Comparison of ENCODE assay signal across 8 cellular contexts in genomic region chr21:42989816-42990215, GRCh38. TPM values are rescaled to one million over a fixed set of nuclear protein-coding genes. Genes with fewer than 3 reads are reported as not detected.
A peak's percentile ranks its signal among the peaks of the same experiment; 100 is the strongest.
DNase-seq lines count a peak whose midpoint lies in the region; ATAC-seq and TF ChIP-seq lines count a peak whose summit lies in the region.
"Not testable (repeated sequence)": the region's sequence is repeated elsewhere in the genome, so short reads cannot be mapped to it uniquely, and the experiment has no call there.

No MANE protein-coding gene starts in this region.

- H3K4me3 Mint-ChIP-seq in GM23338; activated CD4-positive, alpha-beta T cell treated with anti-CD3 and anti-CD28 coated beads, Interleukin-2, amount 10 ng/mL, durations not matched to agents 7 days and 5 days; stimulated activated effector memory CD8-positive, alpha-beta T cell treated with anti-CD3 and anti-CD28 coated beads, Interleukin-12 subunit alpha, Interleukin-12 subunit beta, amount 100 ng/mL, for 72 hours: not testable (repeated sequence)
- H3K4me3 Mint-ChIP-seq in activated naive CD8-positive, alpha-beta T cell treated with anti-CD3 and anti-CD28 coated beads, Interleukin-2, amount 10 ng/mL, durations not matched to agents 7 days and 5 days = peak overlapping the region; percentile 1
- H3K4me3 Mint-ChIP-seq in effector memory CD8-positive, alpha-beta T cell = peak overlapping the region in 1 of 2 donors; percentile 48

- H4K20me1 ChIP-seq in GM23338 (replicated peaks; ENCODE audit: insufficient read depth); Loucy (ENCODE audit: insufficient read depth, low read length, poor library complexity, severe bottlenecking); OCI-LY7 (ENCODE audit: insufficient read depth, low read length): not testable (repeated sequence)

- H3K4me1 Mint-ChIP-seq in GM23338 = peaks cover 30% of the 10 kb centered on the region
- H3K4me1 Mint-ChIP-seq in activated CD4-positive, alpha-beta T cell treated with anti-CD3 and anti-CD28 coated beads, Interleukin-2, amount 10 ng/mL, durations not matched to agents 7 days and 5 days = peaks cover 28% of the 10 kb centered on the region
- peaks cover 19% of the 10 kb centered on the region for H3K4me1 Mint-ChIP-seq in activated naive CD8-positive, alpha-beta T cell treated with anti-CD3 and anti-CD28 coated beads, Interleukin-2, amount 10 ng/mL, durations not matched to agents 7 days and 5 days
- H3K4me1 Mint-ChIP-seq in effector memory CD8-positive, alpha-beta T cell (ENCODE audit: low read depth in 2 of 2) = peaks cover 7 to 11% of the 10 kb centered on the region in 2 donors
- H3K4me1 Mint-ChIP-seq in stimulated activated effector memory CD8-positive, alpha-beta T cell treated with anti-CD3 and anti-CD28 coated beads, Interleukin-12 subunit alpha, Interleukin-12 subunit beta, amount 100 ng/mL, for 72 hours = peaks cover 21% of the 10 kb centered on the region

- not testable (repeated sequence) for TF ChIP-seq CTCF in GM23338 (conservative IDR thresholded peaks at IDR 0.05; ENCODE audit: low read depth in 2 of 2); Loucy (conservative IDR thresholded peaks at IDR 0.05; ENCODE audit: low read length); OCI-LY7 (conservative IDR thresholded peaks at IDR 0.05; ENCODE audit: low read length)

- H3K27me3 Mint-ChIP-seq in GM23338 (ENCODE audit: insufficient read depth, low read depth, poor library complexity) = peaks cover 11% of the 10 kb centered on the region
- H3K27me3 Mint-ChIP-seq in activated CD4-positive, alpha-beta T cell treated with anti-CD3 and anti-CD28 coated beads, Interleukin-2, amount 10 ng/mL, durations not matched to agents 7 days and 5 days; activated naive CD8-positive, alpha-beta T cell treated with anti-CD3 and anti-CD28 coated beads, Interleukin-2, amount 10 ng/mL, durations not matched to agents 7 days and 5 days; effector memory CD8-positive, alpha-beta T cell: not testable (repeated sequence)

- not testable (repeated sequence) for DNase-seq in GM23338 (ENCODE audit: low spot score); activated naive CD8-positive, alpha-beta T cell treated with anti-CD3 and anti-CD28 coated beads, Interleukin-2, amount 10 ng/mL, durations not matched to agents 7 days and 5 days; effector memory CD8-positive, alpha-beta T cell; stimulated activated effector memory CD8-positive, alpha-beta T cell treated with anti-CD3 and anti-CD28 coated beads, Interleukin-12 subunit alpha, Interleukin-12 subunit beta, amount 100 ng/mL, for 72 hours (ENCODE audit: low spot score in 2 of 2)
- DNase-seq in OCI-LY7 (ENCODE audit: low spot score) (peak; percentile 57), myocyte (ENCODE audit: low read depth) (peak; percentile 29)
- peak; percentile 16 for DNase-seq in activated CD4-positive, alpha-beta T cell treated with anti-CD3 and anti-CD28 coated beads, Interleukin-2, amount 10 ng/mL, durations not matched to agents 7 days and 5 days

- CTCF ChIA-PET in OCI-LY7 (lab: Charles Lee; ENCODE audit: unreplicated experiment); activated CD4-positive, alpha-beta T cell treated with anti-CD3 and anti-CD28 coated beads, Interleukin-2, amount 10 ng/mL, durations not matched to agents 7 days and 5 days (lab: Charles Lee): not testable (repeated sequence)

- H2AFZ ChIP-seq in GM23338; Loucy (ENCODE audit: low read length): not testable (repeated sequence)
- 0 out of 2 replicates have a peak overlapping the region, but pooled peaks have one; percentile 35 for H2AFZ ChIP-seq in OCI-LY7 (ENCODE audit: low read length)

- BruUV-seq in OCI-LY7 (replicated peaks; lab: Mats Ljungman, UMichigan) = not testable (repeated sequence)

- H3K4me3 ChIP-seq in GM23338; Loucy (ENCODE audit: low read length, poor library complexity, severe bottlenecking): not testable (repeated sequence)
- peak overlapping the region; percentile 25 for H3K4me3 ChIP-seq in OCI-LY7 (ENCODE audit: low read depth, low read length, poor library complexity, severe bottlenecking)

- H3K9me3 Mint-ChIP-seq in GM23338; activated CD4-positive, alpha-beta T cell treated with anti-CD3 and anti-CD28 coated beads, Interleukin-2, amount 10 ng/mL, durations not matched to agents 7 days and 5 days; activated naive CD8-positive, alpha-beta T cell treated with anti-CD3 and anti-CD28 coated beads, Interleukin-2, amount 10 ng/mL, durations not matched to agents 7 days and 5 days; effector memory CD8-positive, alpha-beta T cell; stimulated activated effector memory CD8-positive, alpha-beta T cell treated with anti-CD3 and anti-CD28 coated beads, Interleukin-12 subunit alpha, Interleukin-12 subunit beta, amount 100 ng/mL, for 72 hours: not testable (repeated sequence)

- H3K9ac ChIP-seq in Loucy (ENCODE audit: low read depth, low read length, poor library complexity, severe bottlenecking) = peak overlapping the region; percentile 53

- not testable (repeated sequence) for ATAC-seq in GM23338
- ATAC-seq in activated naive CD8-positive, alpha-beta T cell treated with anti-CD3 and anti-CD28 coated beads, Interleukin-2, amount 10 ng/mL, durations not matched to agents 7 days and 5 days (ENCODE audit: low read depth) = peak; percentile 39
- peak; percentile 69 for ATAC-seq in effector memory CD8-positive, alpha-beta T cell (replicated peaks)
- peak; percentile 57 for ATAC-seq in stimulated activated effector memory CD8-positive, alpha-beta T cell treated with anti-CD3 and anti-CD28 coated beads, Interleukin-12 subunit alpha, Interleukin-12 subunit beta, amount 100 ng/mL, for 72 hours

- H3K9me2 ChIP-seq in GM23338 (ENCODE audit: insufficient read depth); Loucy (replicated peaks; ENCODE audit: low read depth, low read length); OCI-LY7 (ENCODE audit: insufficient read depth, low read length): not testable (repeated sequence)

- peak overlapping the region; percentile 73; the same call in 1 of the 2 replicates for H3K27ac ChIP-seq in GM23338 (ENCODE audit: low read depth)
- peak overlapping the region; percentile 47 for H3K27ac ChIP-seq in OCI-LY7 (ENCODE audit: low read depth, low read length, poor library complexity, severe bottlenecking)

- H3K36me3 Mint-ChIP-seq in GM23338 (ENCODE audit: low read depth) = peaks cover 11% of the 10 kb centered on the region; the same call in 1 of the 3 replicates
- not testable (repeated sequence) for H3K36me3 Mint-ChIP-seq in activated CD4-positive, alpha-beta T cell treated with anti-CD3 and anti-CD28 coated beads, Interleukin-2, amount 10 ng/mL, durations not matched to agents 7 days and 5 days (ENCODE audit: low read depth); activated naive CD8-positive, alpha-beta T cell treated with anti-CD3 and anti-CD28 coated beads, Interleukin-2, amount 10 ng/mL, durations not matched to agents 7 days and 5 days; effector memory CD8-positive, alpha-beta T cell (ENCODE audit: insufficient read depth)
- peaks cover 13% of the 10 kb centered on the region for H3K36me3 Mint-ChIP-seq in stimulated activated effector memory CD8-positive, alpha-beta T cell treated with anti-CD3 and anti-CD28 coated beads, Interleukin-12 subunit alpha, Interleukin-12 subunit beta, amount 100 ng/mL, for 72 hours

- not testable (repeated sequence) for H3K27me3 ChIP-seq in GM23338 (ENCODE audit: insufficient read depth); Loucy (ENCODE audit: insufficient read depth, low read length, poor library complexity, severe bottlenecking)

- not testable (repeated sequence) for H3K36me3 ChIP-seq in GM23338 (ENCODE audit: insufficient read depth); Loucy (ENCODE audit: insufficient read depth, low read length)
- H3K36me3 ChIP-seq in OCI-LY7 (ENCODE audit: insufficient read depth, low read length) = peaks cover 12% of the 10 kb centered on the region

- not testable (repeated sequence) for H3K27ac Mint-ChIP-seq in GM23338
- H3K27ac Mint-ChIP-seq in activated CD4-positive, alpha-beta T cell treated with anti-CD3 and anti-CD28 coated beads, Interleukin-2, amount 10 ng/mL, durations not matched to agents 7 days and 5 days = peak overlapping the region; percentile 52
- H3K27ac Mint-ChIP-seq in activated naive CD8-positive, alpha-beta T cell treated with anti-CD3 and anti-CD28 coated beads, Interleukin-2, amount 10 ng/mL, durations not matched to agents 7 days and 5 days = peak overlapping the region; percentile 21
- peak overlapping the region; percentile 29 to 56 for H3K27ac Mint-ChIP-seq in effector memory CD8-positive, alpha-beta T cell
- peak overlapping the region; percentile 58 for H3K27ac Mint-ChIP-seq in stimulated activated effector memory CD8-positive, alpha-beta T cell treated with anti-CD3 and anti-CD28 coated beads, Interleukin-12 subunit alpha, Interleukin-12 subunit beta, amount 100 ng/mL, for 72 hours

- H3K4me1 ChIP-seq in GM23338 (ENCODE audit: insufficient read depth) (peaks cover 24% of the 10 kb centered on the region), Loucy (ENCODE audit: insufficient read depth, low read length, poor library complexity, severe bottlenecking) (peaks cover 34% of the 10 kb centered on the region), OCI-LY7 (ENCODE audit: insufficient read depth, low read length, poor library complexity, severe bottlenecking) (peaks cover 45% of the 10 kb centered on the region)

- intact Hi-C loops in OCI-LY7 (cut with micrococcal nuclease; ENCODE audit: unreplicated experiment) = not testable (repeated sequence)

- not testable (repeated sequence) for H3K9me3 ChIP-seq in Loucy (ENCODE audit: insufficient read depth, low read depth, low read length); OCI-LY7 (ENCODE audit: low read length)

- H3K4me2 ChIP-seq in GM23338 = not testable (repeated sequence)
- peak overlapping the region; percentile 58 for H3K4me2 ChIP-seq in Loucy (ENCODE audit: low read depth, low read length, poor library complexity, severe bottlenecking)
- H3K4me2 ChIP-seq in OCI-LY7 (ENCODE audit: low read length) = peak overlapping the region; percentile 46

- H3F3A ChIP-seq in GM23338 (replicated peaks; ENCODE audit: low read depth) = peaks cover 27% of the 10 kb centered on the region; the same call in 1 of the 2 replicates
- not testable (repeated sequence) for H3F3A ChIP-seq in Loucy (ENCODE audit: low read depth)

- peaks cover 41% of the 10 kb centered on the region for H3K79me2 ChIP-seq in GM23338 (replicated peaks; ENCODE audit: insufficient read depth)
- peaks cover 45% of the 10 kb centered on the region for H3K79me2 ChIP-seq in Loucy (ENCODE audit: insufficient read depth, low read length)
- H3K79me2 ChIP-seq in OCI-LY7 (ENCODE audit: insufficient read depth, low read depth, low read length) = peaks cover 41% of the 10 kb centered on the region; the same call in 1 of the 2 replicates

- POLR2A ChIA-PET in OCI-LY7 (lab: Charles Lee) = interaction anchor here (0.7 to 1.2 kb wide), 3 partner anchors 9 to 74 kb away, joined by 3 to 5 read pairs (median 4); no protein-coding TSS in a partner anchor
- POLR2A ChIA-PET in activated CD4-positive, alpha-beta T cell treated with anti-CD3 and anti-CD28 coated beads, Interleukin-2, amount 10 ng/mL, durations not matched to agents 7 days and 5 days (lab: Charles Lee) = interaction anchor here (0.6 kb wide), 1 partner anchor 375 kb away, joined by 3 read pairs; no protein-coding TSS in a partner anchor
- POLR2A ChIA-PET in activated naive CD8-positive, alpha-beta T cell treated with anti-CD3 and anti-CD28 coated beads, Interleukin-2, amount 10 ng/mL, durations not matched to agents 7 days and 5 days (lab: Charles Lee) = interaction anchor here (0.8 kb wide), 1 partner anchor 16 kb away, joined by 4 read pairs; the partner anchor contains the start of gene PKNOX1

RNA-seq across cellular contexts. Expression of gene PKNOX1, which starts 15.5 kb away (rescaled TPM):
- 21.9 and 29.9 TPM in 2 replicates for total RNA-seq in GM23338 (2014; rRNA removed; shearing (Covaris generic))
- 76.7 and 79.9 TPM in 2 replicates for polyA plus RNA-seq in GM23338 (2016; fragmentation: Nextera tagmentation; extraction: Ambion mirVana)
- 23.7 and 25.5 TPM in 2 replicates for total RNA-seq in OCI-LY7 (2014; rRNA removed; shearing (Covaris generic))
- total RNA-seq in OCI-LY7 (2022) (23.4 and 32.9 TPM in 2 replicates), myocyte (16.5 and 18.4 TPM in 2 replicates)
- 10 to 100 TPM; 28.7 to 30.1 TPM for total RNA-seq in activated CD4-positive, alpha-beta T cell treated with anti-CD3 and anti-CD28 coated beads, Interleukin-2, amount 10 ng/mL, durations not matched to agents 7 days and 5 days
- total RNA-seq in activated naive CD8-positive, alpha-beta T cell treated with anti-CD3 and anti-CD28 coated beads, Interleukin-2, amount 10 ng/mL, durations not matched to agents 7 days and 5 days = 10 to 100 TPM; 21.3 to 23.2 TPM
- 15.2 TPM for polyA plus RNA-seq in myocyte (2012)
